In genomic region chr11:80417681-80418080, GRCh38 we compare ENCODE assay signal across 15 cellular contexts.
"Had no signal": no experiment of that assay in that cellular context is flagged by ENCODE, and none has a peak within 500 bp of the region (broad histone marks: within the 10 kb centered on the region; RNA-seq: fewer than 3 reads in every experiment).

No MANE protein-coding gene starts in this region.

- H3K27ac ChIP-seq: esophagus squamous epithelium, hepatocyte, prostate gland, right atrium auricular region, tibial artery had no signal

- DNase-seq: activated CD4-positive, alpha-beta T cell treated with anti-CD3 and anti-CD28 coated beads, Interleukin-2, amount 50 U/mL, for 48 hours; amniotic stem cell; effector memory CD4-positive, alpha-beta T cell; esophagus squamous epithelium; foreskin fibroblast; islet precursor cell; nephron progenitor cell; stimulated activated CD4-positive, alpha-beta T cell treated with anti-CD3 and anti-CD28 coated beads, Interleukin-2, amount 100 ng/mL, for 24 hours; stimulated activated naive CD4-positive, alpha-beta T cell treated with Interleukin-2 at 50 U/mL for 16 hours; substantia nigra; tibial artery had no signal

- H3K79me2 ChIP-seq: hepatocyte had no signal

- ATAC-seq: left lobe of liver had no signal

- H3K27me3 ChIP-seq: esophagus squamous epithelium, hepatocyte, right atrium auricular region, tibial artery had no signal

- H2AFZ ChIP-seq: hepatocyte had no signal

- H3K4me2 ChIP-seq: hepatocyte had no signal

- H3K4me1 ChIP-seq: prostate gland, right atrium auricular region, tibial artery had no signal

- H3K4me3 ChIP-seq: esophagus squamous epithelium, hepatocyte, prostate gland, right atrium auricular region, tibial artery had no signal

- H3K9me3 ChIP-seq: esophagus squamous epithelium, prostate gland, right atrium auricular region, tibial artery had no signal

- H3K36me3 ChIP-seq: esophagus squamous epithelium, prostate gland, right atrium auricular region, tibial artery had no signal
